22 cellular contexts compared by ENCODE assay signal in genomic region chr6:3525915-3526314, GRCh38.
A peak's percentile ranks its signal among the peaks of the same experiment; 100 is the strongest.
DNase-seq lines count a peak whose midpoint lies in the region; ATAC-seq, FAIRE-seq and TF ChIP-seq lines count a peak whose summit lies in the region.
"Had no signal": no experiment of that assay in that cellular context is flagged by ENCODE, and none has a peak within 500 bp of the region (broad histone marks: within the 10 kb centered on the region; RNA-seq: fewer than 3 reads in every experiment).

No MANE protein-coding gene starts in this region.

- H3K9me3 ChIP-seq in Caco-2 (no peaks in the 10 kb centered on the region), RWPE2 (ENCODE audit: severe bottlenecking) (no peaks in the 10 kb centered on the region)
- H3K9me3 ChIP-seq: BLaER1 treated with 17β-estradiol and CSF1 and Interleukin-3, amounts not matched to agents 10 nM and 100 nM had no signal

- H3K36me3 ChIP-seq in Caco-2 (ENCODE audit: control insufficient read depth, insufficient read depth, low read length) (no peaks in the 10 kb centered on the region), RWPE2 (ENCODE audit: low read depth) (no peaks in the 10 kb centered on the region), bronchial epithelial cell (ENCODE audit: control insufficient read depth, insufficient read depth, low read length) (no peaks in the 10 kb centered on the region)
- H3K36me3 ChIP-seq: BLaER1 treated with 17β-estradiol and CSF1 and Interleukin-3, amounts not matched to agents 10 nM and 100 nM had no signal

- H3K9me3 Mint-ChIP-seq in Caco-2 (ENCODE audit: unreplicated experiment) = no peaks in the 10 kb centered on the region
- H3K9me3 Mint-ChIP-seq: CD8-positive, alpha-beta T cell; GM23338; HFFc6; IgD-negative memory B cell had no signal

- DNase-seq in Caco-2 (no peak), RWPE2 (ENCODE audit: low spot score) (no peak), bronchial epithelial cell (ENCODE audit: low read depth) (peak; percentile 76), GM12891 (ENCODE audit: insufficient read length, low spot score) (no peak), NCI-H82 treated with DMSO at 0.1 percent for 48 hours (lab: John Stamatoyannopoulos, UW; ENCODE audit: unreplicated experiment) (no peak), NCI-H1105 treated with DMSO at 0.1 percent for 48 hours (lab: John Stamatoyannopoulos, UW) (no peak)
- DNase-seq: CD8-positive, alpha-beta T cell; DMS 273 treated with DMSO at 0.1 percent for 48 hours; DMS53; DND-41; EL; H7; HFFc6 had no signal

- POLR2A ChIA-PET in Caco-2 (lab: Charles Lee) = no interaction called here

- CTCF ChIA-PET in Caco-2 (lab: Charles Lee) = interaction anchor here (1.5 kb wide), 1 partner anchor 14 kb away, joined by 6 read pairs; no protein-coding TSS in a partner anchor

- H3K27ac Mint-ChIP-seq in Caco-2 (ENCODE audit: unreplicated experiment) = peak overlapping the region; percentile 79
- H3K27ac Mint-ChIP-seq: B cell; CD8-positive, alpha-beta T cell; GM23338; HFFc6; IgD-negative memory B cell had no signal

- no peak overlapping the region for H3K4me3 Mint-ChIP-seq in Caco-2 (ENCODE audit: unreplicated experiment)
- H3K4me3 Mint-ChIP-seq: B cell; CD8-positive, alpha-beta T cell; GM23338; HFFc6; IgD-negative memory B cell had no signal

- H3K27ac ChIP-seq in RWPE2 (ENCODE audit: poor library complexity, severe bottlenecking) = peak overlapping the region; percentile 76
- H3K27ac ChIP-seq: BLaER1 treated with 17β-estradiol and CSF1 and Interleukin-3, amounts not matched to agents 10 nM and 100 nM had no signal

- TF ChIP-seq POLR2A in GM12891 (IDR thresholded peaks at IDR 0.05; ENCODE audit: low read depth, low read length) = no peak

- no peaks in the 10 kb centered on the region for H3K27me3 Mint-ChIP-seq in Caco-2 (ENCODE audit: insufficient read depth, unreplicated experiment)

- no peak for TF ChIP-seq CTCF in Caco-2 (IDR thresholded peaks at IDR 0.05; ENCODE audit: insufficient read depth in 1 of 2, low read depth in 1 of 2, low read length in 1 of 2, severe bottlenecking in 1 of 2, unreplicated experiment in 1 of 2)
- peak; percentile 16 for TF ChIP-seq CTCF in RWPE2 (IDR thresholded peaks at IDR 0.05; ENCODE audit: poor library complexity, severe bottlenecking)
- no peak for TF ChIP-seq CTCF in bronchial epithelial cell (IDR thresholded peaks at IDR 0.05; ENCODE audit: insufficient read depth, low read length, severe bottlenecking)

- FAIRE-seq in bronchial epithelial cell (lab: Jason Lieb, UNC) (no peak), GM12891 (lab: Jason Lieb, UNC) (no peak)
- FAIRE-seq: GM12892, HTR-8/SVneo had no signal

- no TSS peak for BruUV-seq in Caco-2 (replicated peaks; lab: Mats Ljungman, UMichigan)

- H3K27me3 ChIP-seq in Caco-2 (replicated peaks; ENCODE audit: control insufficient read depth, insufficient read depth, low read length) (no peaks in the 10 kb centered on the region), RWPE2 (ENCODE audit: insufficient read depth, poor library complexity, severe bottlenecking) (no peaks in the 10 kb centered on the region), bronchial epithelial cell (ENCODE audit: control insufficient read depth, insufficient read depth, low read length) (no peaks in the 10 kb centered on the region)
- H3K27me3 ChIP-seq: BLaER1 treated with 17β-estradiol and CSF1 and Interleukin-3, amounts not matched to agents 10 nM and 100 nM had no signal

- ATAC-seq in RWPE2 (ENCODE audit: low read depth) = peak; percentile 14; the same call in 1 of the 3 replicates
- ATAC-seq in esophagus mucosa = peak; percentile 43
- no peak for ATAC-seq in HG03442 (IDR thresholded peaks at IDR 0.05; ENCODE audit: unreplicated experiment)
- ATAC-seq: CD8-positive, alpha-beta T cell; GM23338; HCT116 had no signal

- H3K4me1 ChIP-seq in Caco-2 (peaks cover 64% of the 10 kb centered on the region), RWPE2 (ENCODE audit: insufficient read depth, poor library complexity, severe bottlenecking) (peaks cover 39% of the 10 kb centered on the region)

- peaks cover 4% of the 10 kb centered on the region for H3K36me3 Mint-ChIP-seq in Caco-2 (ENCODE audit: insufficient read depth, unreplicated experiment)
- H3K36me3 Mint-ChIP-seq: CD8-positive, alpha-beta T cell; IgD-negative memory B cell had no signal

- intact Hi-C loops in Caco-2 (cut with micrococcal nuclease; ENCODE audit: unreplicated experiment) = no loop called here

- H3K4me1 Mint-ChIP-seq in Caco-2 (ENCODE audit: low read depth, unreplicated experiment) = peaks cover 27% of the 10 kb centered on the region
- H3K4me1 Mint-ChIP-seq: B cell, IgD-negative memory B cell had no signal

- no peak overlapping the region for H3K4me3 ChIP-seq in Caco-2 (ENCODE audit: low read depth, low read length)
- no peak overlapping the region for H3K4me3 ChIP-seq in RWPE2 (ENCODE audit: severe bottlenecking)
- H3K4me3 ChIP-seq in bronchial epithelial cell (ENCODE audit: low read depth, low read length) = no peak overlapping the region
- H3K4me3 ChIP-seq: BLaER1 treated with 17β-estradiol and CSF1 and Interleukin-3, amounts not matched to agents 10 nM and 100 nM; GM23338 had no signal

TF ChIP-seq in GM12891, 5 proteins besides CTCF, POLR2A, EP300 and RAD21:
- no peak for TF ChIP-seq SPI1 (IDR thresholded peaks at IDR 0.05; ENCODE audit: low read depth, low read length)
- no peak for TF ChIP-seq PAX5 (IDR thresholded peaks at IDR 0.05; ENCODE audit: insufficient read depth, low read length, severe bottlenecking)
- TF ChIP-seq POLR2AphosphoS5 (IDR thresholded peaks at IDR 0.05; ENCODE audit: low read depth, low read length) = no peak
- no peak for TF ChIP-seq TAF1 (IDR thresholded peaks at IDR 0.05; ENCODE audit: low read depth, low read length)
- no peak for TF ChIP-seq POU2F2 (IDR thresholded peaks at IDR 0.05; ENCODE audit: low read depth, low read length)
